In the genomic region with DNA sequence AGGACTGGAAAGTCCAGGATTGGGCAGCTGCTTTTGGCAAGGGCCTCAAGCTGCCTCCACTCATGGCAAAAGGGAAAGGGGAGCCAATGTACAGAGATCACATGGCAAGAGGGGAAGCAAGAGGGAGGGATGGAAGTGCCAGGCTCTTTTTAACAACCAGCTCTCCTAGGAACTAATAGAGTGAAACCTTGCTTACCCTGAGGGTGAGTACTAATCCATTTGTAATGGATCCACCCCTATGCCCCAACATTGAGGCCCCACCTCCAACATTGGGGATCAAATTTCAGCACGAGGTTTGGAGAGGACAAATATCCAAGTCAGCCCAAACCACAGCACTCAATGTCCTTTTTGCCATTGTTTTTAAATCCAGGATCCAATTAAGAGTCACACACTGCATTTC, we compare ENCODE assay signal across 2 cellular contexts.
TF ChIP-seq lines count a peak whose summit lies in the region.

No MANE protein-coding gene starts in this region.

TF ChIP-seq in GM23338, 12 proteins besides CTCF, POLR2A, EP300 and RAD21 (continues in another document):
- TF ChIP-seq EZH2phosphoT487 (IDR thresholded peaks at IDR 0.05; ENCODE audit: unreplicated experiment) (no peak), ZNF331 (CRISPR knock-in tag; IDR thresholded peaks at IDR 0.05; ENCODE audit: low read depth) (no peak), POLR2AphosphoS5 (IDR thresholded peaks at IDR 0.05; ENCODE audit: low read depth) (no peak), CREB1 (CRISPR knock-in tag; IDR thresholded peaks at IDR 0.05; ENCODE audit: low read depth) (no peak), ZNF114 (CRISPR knock-in tag; IDR thresholded peaks at IDR 0.05) (no peak), STAT1 (IDR thresholded peaks at IDR 0.05; ENCODE audit: unreplicated experiment) (no peak), EZH2 (IDR thresholded peaks at IDR 0.05; ENCODE audit: low read depth, unreplicated experiment) (no peak), NANOG (IDR thresholded peaks at IDR 0.05; ENCODE audit: borderline replicate concordance) (no peak), JUNB (IDR thresholded peaks at IDR 0.05; ENCODE audit: unreplicated experiment) (no peak)
- TF ChIP-seq, protein P1, sequence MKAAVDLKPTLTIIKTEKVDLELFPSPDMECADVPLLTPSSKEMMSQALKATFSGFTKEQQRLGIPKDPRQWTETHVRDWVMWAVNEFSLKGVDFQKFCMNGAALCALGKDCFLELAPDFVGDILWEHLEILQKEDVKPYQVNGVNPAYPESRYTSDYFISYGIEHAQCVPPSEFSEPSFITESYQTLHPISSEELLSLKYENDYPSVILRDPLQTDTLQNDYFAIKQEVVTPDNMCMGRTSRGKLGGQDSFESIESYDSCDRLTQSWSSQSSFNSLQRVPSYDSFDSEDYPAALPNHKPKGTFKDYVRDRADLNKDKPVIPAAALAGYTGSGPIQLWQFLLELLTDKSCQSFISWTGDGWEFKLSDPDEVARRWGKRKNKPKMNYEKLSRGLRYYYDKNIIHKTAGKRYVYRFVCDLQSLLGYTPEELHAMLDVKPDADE (IDR thresholded peaks at IDR 0.05) = no peak
- TF ChIP-seq, protein P2, sequence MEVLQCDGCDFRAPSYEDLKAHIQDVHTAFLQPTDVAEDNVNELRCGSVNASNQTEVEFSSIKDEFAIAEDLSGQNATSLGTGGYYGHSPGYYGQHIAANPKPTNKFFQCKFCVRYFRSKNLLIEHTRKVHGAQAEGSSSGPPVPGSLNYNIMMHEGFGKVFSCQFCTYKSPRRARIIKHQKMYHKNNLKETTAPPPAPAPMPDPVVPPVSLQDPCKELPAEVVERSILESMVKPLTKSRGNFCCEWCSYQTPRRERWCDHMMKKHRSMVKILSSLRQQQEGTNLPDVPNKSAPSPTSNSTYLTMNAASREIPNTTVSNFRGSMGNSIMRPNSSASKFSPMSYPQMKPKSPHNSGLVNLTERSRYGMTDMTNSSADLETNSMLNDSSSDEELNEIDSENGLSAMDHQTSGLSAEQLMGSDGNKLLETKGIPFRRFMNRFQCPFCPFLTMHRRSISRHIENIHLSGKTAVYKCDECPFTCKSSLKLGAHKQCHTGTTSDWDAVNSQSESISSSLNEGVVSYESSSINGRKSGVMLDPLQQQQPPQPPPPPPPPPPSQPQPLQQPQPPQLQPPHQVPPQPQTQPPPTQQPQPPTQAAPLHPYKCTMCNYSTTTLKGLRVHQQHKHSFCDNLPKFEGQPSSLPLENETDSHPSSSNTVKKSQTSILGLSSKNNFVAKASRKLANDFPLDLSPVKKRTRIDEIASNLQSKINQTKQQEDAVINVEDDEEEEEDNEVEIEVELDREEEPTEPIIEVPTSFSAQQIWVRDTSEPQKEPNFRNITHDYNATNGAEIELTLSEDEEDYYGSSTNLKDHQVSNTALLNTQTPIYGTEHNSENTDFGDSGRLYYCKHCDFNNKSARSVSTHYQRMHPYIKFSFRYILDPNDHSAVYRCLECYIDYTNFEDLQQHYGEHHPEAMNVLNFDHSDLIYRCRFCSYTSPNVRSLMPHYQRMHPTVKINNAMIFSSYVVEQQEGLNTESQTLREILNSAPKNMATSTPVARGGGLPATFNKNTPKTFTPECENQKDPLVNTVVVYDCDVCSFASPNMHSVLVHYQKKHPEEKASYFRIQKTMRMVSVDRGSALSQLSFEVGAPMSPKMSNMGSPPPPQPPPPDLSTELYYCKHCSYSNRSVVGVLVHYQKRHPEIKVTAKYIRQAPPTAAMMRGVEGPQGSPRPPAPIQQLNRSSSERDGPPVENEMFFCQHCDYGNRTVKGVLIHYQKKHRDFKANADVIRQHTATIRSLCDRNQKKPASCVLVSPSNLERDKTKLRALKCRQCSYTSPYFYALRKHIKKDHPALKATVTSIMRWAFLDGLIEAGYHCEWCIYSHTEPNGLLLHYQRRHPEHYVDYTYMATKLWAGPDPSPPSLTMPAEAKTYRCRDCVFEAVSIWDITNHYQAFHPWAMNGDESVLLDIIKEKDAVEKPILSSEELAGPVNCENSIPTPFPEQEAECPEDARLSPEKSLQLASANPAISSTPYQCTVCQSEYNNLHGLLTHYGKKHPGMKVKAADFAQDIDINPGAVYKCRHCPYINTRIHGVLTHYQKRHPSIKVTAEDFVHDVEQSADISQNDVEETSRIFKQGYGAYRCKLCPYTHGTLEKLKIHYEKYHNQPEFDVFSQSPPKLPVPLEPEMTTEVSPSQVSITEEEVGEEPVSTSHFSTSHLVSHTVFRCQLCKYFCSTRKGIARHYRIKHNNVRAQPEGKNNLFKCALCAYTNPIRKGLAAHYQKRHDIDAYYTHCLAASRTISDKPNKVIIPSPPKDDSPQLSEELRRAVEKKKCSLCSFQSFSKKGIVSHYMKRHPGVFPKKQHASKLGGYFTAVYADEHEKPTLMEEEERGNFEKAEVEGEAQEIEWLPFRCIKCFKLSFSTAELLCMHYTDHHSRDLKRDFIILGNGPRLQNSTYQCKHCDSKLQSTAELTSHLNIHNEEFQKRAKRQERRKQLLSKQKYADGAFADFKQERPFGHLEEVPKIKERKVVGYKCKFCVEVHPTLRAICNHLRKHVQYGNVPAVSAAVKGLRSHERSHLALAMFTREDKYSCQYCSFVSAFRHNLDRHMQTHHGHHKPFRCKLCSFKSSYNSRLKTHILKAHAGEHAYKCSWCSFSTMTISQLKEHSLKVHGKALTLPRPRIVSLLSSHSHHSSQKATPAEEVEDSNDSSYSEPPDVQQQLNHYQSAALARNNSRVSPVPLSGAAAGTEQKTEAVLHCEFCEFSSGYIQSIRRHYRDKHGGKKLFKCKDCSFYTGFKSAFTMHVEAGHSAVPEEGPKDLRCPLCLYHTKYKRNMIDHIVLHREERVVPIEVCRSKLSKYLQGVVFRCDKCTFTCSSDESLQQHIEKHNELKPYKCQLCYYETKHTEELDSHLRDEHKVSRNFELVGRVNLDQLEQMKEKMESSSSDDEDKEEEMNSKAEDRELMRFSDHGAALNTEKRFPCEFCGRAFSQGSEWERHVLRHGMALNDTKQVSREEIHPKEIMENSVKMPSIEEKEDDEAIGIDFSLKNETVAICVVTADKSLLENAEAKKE (CRISPR knock-in tag; IDR thresholded peaks at IDR 0.05) = no peak

TF ChIP-seq in H1, 55 proteins besides CTCF, POLR2A, EP300 and RAD21:
- 0 out of 2 replicates have a peak, but pooled peaks have one; percentile 12 for TF ChIP-seq SIX5 (IDR thresholded peaks at IDR 0.05; ENCODE audit: low read depth, low read length)
- no peak for TF ChIP-seq CREB1 (IDR thresholded peaks at IDR 0.05)
